Comparison of ENCODE assay signal across 12 cellular contexts in the genomic region with DNA sequence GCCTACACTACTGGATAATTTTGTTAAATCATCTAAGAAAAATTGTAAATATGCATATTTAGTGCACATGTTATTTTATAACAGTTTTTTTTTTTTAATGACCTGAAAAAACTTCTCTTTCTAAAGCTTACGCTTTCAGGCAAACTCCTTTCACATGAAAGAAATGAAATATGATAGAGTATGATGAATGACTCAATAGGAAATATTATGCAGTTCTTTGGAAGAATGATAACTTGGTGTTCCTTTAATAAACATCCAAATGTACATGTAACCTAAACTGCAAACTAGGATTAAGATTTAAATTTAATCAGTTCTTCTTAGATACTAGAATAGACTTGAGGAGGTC.
DNase-seq lines count a peak whose midpoint lies in the region; ATAC-seq and TF ChIP-seq lines count a peak whose summit lies in the region.
"Had no signal": no experiment of that assay in that cellular context is flagged by ENCODE, and none has a peak within 500 bp of the region (broad histone marks: within the 10 kb centered on the region; RNA-seq: fewer than 3 reads in every experiment).

No MANE protein-coding gene starts in this region.

- no peaks in the 10 kb centered on the region for H3K36me3 Mint-ChIP-seq in activated CD8-positive, alpha-beta memory T cell treated with anti-CD3 and anti-CD28 coated beads, Interleukin-2, amount 10 ng/mL, durations not matched to agents 7 days and 5 days

- H3K4me1 Mint-ChIP-seq in activated CD8-positive, alpha-beta memory T cell treated with anti-CD3 and anti-CD28 coated beads, Interleukin-2, amount 10 ng/mL, durations not matched to agents 7 days and 5 days, result peaks cover 3% of the 10 kb centered on the region

- H3K27ac Mint-ChIP-seq in activated CD8-positive, alpha-beta memory T cell treated with anti-CD3 and anti-CD28 coated beads, Interleukin-2, amount 10 ng/mL, durations not matched to agents 7 days and 5 days, result no peak overlapping the region

- H3K4me3 ChIP-seq in body of pancreas, result no peak overlapping the region
- H3K4me3 ChIP-seq in left lung, result peak overlapping the region in 1 of 2 donors; percentile 7

- DNase-seq in HCEC 1CT, result peak; percentile 33
- no peak for DNase-seq in body of pancreas
- no peak for DNase-seq in left lung
- DNase-seq in substantia nigra (lab: John Stamatoyannopoulos, UW), result no peak
- no peak for DNase-seq in NCI-H345 (lab: John Stamatoyannopoulos, UW)
- DNase-seq in activated CD8-positive, alpha-beta memory T cell treated with anti-CD3 and anti-CD28 coated beads, Interleukin-2, amount 10 ng/mL, durations not matched to agents 7 days and 5 days, result no peak
- no peak for DNase-seq in GDM1 (lab: John Stamatoyannopoulos, UW)
- no peak for DNase-seq in cerebellar nuclear complex (lab: John Stamatoyannopoulos, UW)
- DNase-seq: activated B cell treated with CpG ODN at 0.5 μM for 24 hours, activated gamma-delta T cell had no signal

- no peak for TF ChIP-seq CTCF in body of pancreas (IDR thresholded peaks at IDR 0.05)
- no peak for TF ChIP-seq CTCF in left lung (IDR thresholded peaks at IDR 0.05)

- H3K27me3 Mint-ChIP-seq in activated CD8-positive, alpha-beta memory T cell treated with anti-CD3 and anti-CD28 coated beads, Interleukin-2, amount 10 ng/mL, durations not matched to agents 7 days and 5 days, result peaks cover 25% of the 10 kb centered on the region
- H3K27me3 Mint-ChIP-seq: activated B cell treated with CpG ODN at 0.5 μM for 24 hours had no signal

- intact Hi-C loops in body of pancreas (cut with DNase I) (no loop called here), left lung (cut with DNase I) (no loop called here)

- no peaks in the 10 kb centered on the region for H3K9me3 Mint-ChIP-seq in activated CD8-positive, alpha-beta memory T cell treated with anti-CD3 and anti-CD28 coated beads, Interleukin-2, amount 10 ng/mL, durations not matched to agents 7 days and 5 days (ENCODE audit: low read depth)
- H3K9me3 Mint-ChIP-seq: activated B cell treated with CpG ODN at 0.5 μM for 24 hours, nephron had no signal

- H3K27me3 ChIP-seq in body of pancreas (no peaks in the 10 kb centered on the region), left lung (no peaks in the 10 kb centered on the region)

- CTCF ChIA-PET in activated CD8-positive, alpha-beta memory T cell treated with anti-CD3 and anti-CD28 coated beads, Interleukin-2, amount 10 ng/mL, durations not matched to agents 7 days and 5 days (lab: Charles Lee), result no interaction called here

- no peak for TF ChIP-seq POLR2A in body of pancreas (IDR thresholded peaks at IDR 0.05)

- peaks cover 57% of the 10 kb centered on the region for H3K4me1 ChIP-seq in body of pancreas
- peaks cover 11 to 82% of the 10 kb centered on the region in 2 donors for H3K4me1 ChIP-seq in left lung

- H3K36me3 ChIP-seq in body of pancreas (replicated peaks in 1 of 2; ENCODE audit: insufficient read depth in 1 of 2, low read depth in 2 of 2) (no peaks in the 10 kb centered on the region), left lung (no peaks in the 10 kb centered on the region)

- no peak for ATAC-seq in body of pancreas
- no peak for ATAC-seq in left lung
- no peak for ATAC-seq in activated CD8-positive, alpha-beta memory T cell treated with anti-CD3 and anti-CD28 coated beads, Interleukin-2, amount 10 ng/mL, durations not matched to agents 7 days and 5 days
- ATAC-seq: stimulated activated naive CD8-positive, alpha-beta T cell treated with anti-CD3 and anti-CD28 coated beads, Interleukin-15, Interleukin-2, amounts not matched to agents 100 U/mL and 50 U/mL, for 24 hours had no signal

- peak overlapping the region in 3 of 4 donors; percentile 69 to 87 (median 75) for H3K27ac ChIP-seq in body of pancreas
- H3K27ac ChIP-seq in left lung, result peak overlapping the region; percentile 76 to 83
- peak overlapping the region; percentile 74 for H3K27ac ChIP-seq in substantia nigra (ENCODE audit: low read depth, low read length, poor library complexity, severe bottlenecking)

- H3K4me3 Mint-ChIP-seq in activated CD8-positive, alpha-beta memory T cell treated with anti-CD3 and anti-CD28 coated beads, Interleukin-2, amount 10 ng/mL, durations not matched to agents 7 days and 5 days, result no peak overlapping the region
- H3K4me3 Mint-ChIP-seq: nephron had no signal

- no peaks in the 10 kb centered on the region for H3K9me3 ChIP-seq in body of pancreas
- no peaks in the 10 kb centered on the region for H3K9me3 ChIP-seq in left lung

- 11 to 28% methylated on average over 1 of the region's 1 CpG for WGBS in body of pancreas, 2 donors
